In the genomic region with DNA sequence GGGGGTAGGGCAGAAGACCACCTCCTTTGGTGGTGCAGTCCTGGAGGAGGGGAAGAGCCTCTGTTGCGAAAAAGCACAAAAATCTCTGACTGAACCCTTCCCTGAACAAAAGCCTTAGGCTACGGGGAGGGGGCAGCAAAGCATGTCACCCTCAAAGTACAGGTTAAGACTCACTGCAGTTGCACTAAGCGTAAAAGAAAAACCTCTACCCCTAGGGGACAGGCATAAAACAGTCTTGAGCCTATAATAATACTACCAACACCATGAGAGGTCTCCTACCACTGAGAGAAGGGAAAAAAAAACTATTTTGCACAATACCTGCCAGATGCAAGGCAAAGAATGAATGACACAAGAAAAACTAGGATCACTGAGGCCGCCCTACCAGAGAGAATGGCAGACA, we compare ENCODE assay signal across 2 cellular contexts.
TF ChIP-seq lines count a peak whose summit lies in the region.

No MANE protein-coding gene starts in this region.

TF ChIP-seq in H1, 55 proteins besides CTCF, POLR2A, EP300 and RAD21:
- TF ChIP-seq CTBP2 (IDR thresholded peaks at IDR 0.05; ENCODE audit: borderline replicate concordance, insufficient read depth, insufficient read length, low read length) (no peak), NANOG (IDR thresholded peaks at IDR 0.05; ENCODE audit: insufficient read depth, low read depth, low read length, poor library complexity, severe bottlenecking) (no peak), RFX5 (IDR thresholded peaks at IDR 0.05; ENCODE audit: borderline replicate concordance, low read depth, low read length) (no peak)
TF ChIP-seq in H1: peak in this region for 0.

TF ChIP-seq in SK-N-SH treated with all-trans-retinoic acid at 6 μM for 48 hours, 23 proteins besides CTCF, POLR2A, EP300 and RAD21:
- no peak for TF ChIP-seq ARNTL (CRISPR knock-in tag; IDR thresholded peaks at IDR 0.05; ENCODE audit: borderline replicate concordance, low read depth)
- TF ChIP-seq CSDC2 (CRISPR knock-in tag; IDR thresholded peaks at IDR 0.05) = no peak
- TF ChIP-seq, protein P1, sequence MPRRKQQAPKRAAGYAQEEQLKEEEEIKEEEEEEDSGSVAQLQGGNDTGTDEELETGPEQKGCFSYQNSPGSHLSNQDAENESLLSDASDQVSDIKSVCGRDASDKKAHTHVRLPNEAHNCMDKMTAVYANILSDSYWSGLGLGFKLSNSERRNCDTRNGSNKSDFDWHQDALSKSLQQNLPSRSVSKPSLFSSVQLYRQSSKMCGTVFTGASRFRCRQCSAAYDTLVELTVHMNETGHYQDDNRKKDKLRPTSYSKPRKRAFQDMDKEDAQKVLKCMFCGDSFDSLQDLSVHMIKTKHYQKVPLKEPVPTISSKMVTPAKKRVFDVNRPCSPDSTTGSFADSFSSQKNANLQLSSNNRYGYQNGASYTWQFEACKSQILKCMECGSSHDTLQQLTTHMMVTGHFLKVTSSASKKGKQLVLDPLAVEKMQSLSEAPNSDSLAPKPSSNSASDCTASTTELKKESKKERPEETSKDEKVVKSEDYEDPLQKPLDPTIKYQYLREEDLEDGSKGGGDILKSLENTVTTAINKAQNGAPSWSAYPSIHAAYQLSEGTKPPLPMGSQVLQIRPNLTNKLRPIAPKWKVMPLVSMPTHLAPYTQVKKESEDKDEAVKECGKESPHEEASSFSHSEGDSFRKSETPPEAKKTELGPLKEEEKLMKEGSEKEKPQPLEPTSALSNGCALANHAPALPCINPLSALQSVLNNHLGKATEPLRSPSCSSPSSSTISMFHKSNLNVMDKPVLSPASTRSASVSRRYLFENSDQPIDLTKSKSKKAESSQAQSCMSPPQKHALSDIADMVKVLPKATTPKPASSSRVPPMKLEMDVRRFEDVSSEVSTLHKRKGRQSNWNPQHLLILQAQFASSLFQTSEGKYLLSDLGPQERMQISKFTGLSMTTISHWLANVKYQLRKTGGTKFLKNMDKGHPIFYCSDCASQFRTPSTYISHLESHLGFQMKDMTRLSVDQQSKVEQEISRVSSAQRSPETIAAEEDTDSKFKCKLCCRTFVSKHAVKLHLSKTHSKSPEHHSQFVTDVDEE (CRISPR knock-in tag; IDR thresholded peaks at IDR 0.05) = no peak
- no peak for TF ChIP-seq SNAI2 (CRISPR knock-in tag; IDR thresholded peaks at IDR 0.05)
- no peak for TF ChIP-seq TCF4 (CRISPR knock-in tag; IDR thresholded peaks at IDR 0.05; ENCODE audit: borderline replicate concordance)
- TF ChIP-seq OSR1 (CRISPR knock-in tag; IDR thresholded peaks at IDR 0.05) = no peak
- no peak for TF ChIP-seq RARB (CRISPR knock-in tag; IDR thresholded peaks at IDR 0.05)
- TF ChIP-seq ZNF70 (CRISPR knock-in tag; IDR thresholded peaks at IDR 0.05) = no peak
- no peak for TF ChIP-seq ZNF8 (CRISPR knock-in tag; IDR thresholded peaks at IDR 0.05)
- no peak for TF ChIP-seq TOX (CRISPR knock-in tag; IDR thresholded peaks at IDR 0.05; ENCODE audit: borderline replicate concordance)
- TF ChIP-seq, protein P2, sequence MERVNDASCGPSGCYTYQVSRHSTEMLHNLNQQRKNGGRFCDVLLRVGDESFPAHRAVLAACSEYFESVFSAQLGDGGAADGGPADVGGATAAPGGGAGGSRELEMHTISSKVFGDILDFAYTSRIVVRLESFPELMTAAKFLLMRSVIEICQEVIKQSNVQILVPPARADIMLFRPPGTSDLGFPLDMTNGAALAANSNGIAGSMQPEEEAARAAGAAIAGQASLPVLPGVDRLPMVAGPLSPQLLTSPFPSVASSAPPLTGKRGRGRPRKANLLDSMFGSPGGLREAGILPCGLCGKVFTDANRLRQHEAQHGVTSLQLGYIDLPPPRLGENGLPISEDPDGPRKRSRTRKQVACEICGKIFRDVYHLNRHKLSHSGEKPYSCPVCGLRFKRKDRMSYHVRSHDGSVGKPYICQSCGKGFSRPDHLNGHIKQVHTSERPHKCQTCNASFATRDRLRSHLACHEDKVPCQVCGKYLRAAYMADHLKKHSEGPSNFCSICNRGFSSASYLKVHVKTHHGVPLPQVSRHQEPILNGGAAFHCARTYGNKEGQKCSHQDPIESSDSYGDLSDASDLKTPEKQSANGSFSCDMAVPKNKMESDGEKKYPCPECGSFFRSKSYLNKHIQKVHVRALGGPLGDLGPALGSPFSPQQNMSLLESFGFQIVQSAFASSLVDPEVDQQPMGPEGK (CRISPR knock-in tag; IDR thresholded peaks at IDR 0.05; ENCODE audit: borderline replicate concordance) = no peak
- TF ChIP-seq, protein P3, sequence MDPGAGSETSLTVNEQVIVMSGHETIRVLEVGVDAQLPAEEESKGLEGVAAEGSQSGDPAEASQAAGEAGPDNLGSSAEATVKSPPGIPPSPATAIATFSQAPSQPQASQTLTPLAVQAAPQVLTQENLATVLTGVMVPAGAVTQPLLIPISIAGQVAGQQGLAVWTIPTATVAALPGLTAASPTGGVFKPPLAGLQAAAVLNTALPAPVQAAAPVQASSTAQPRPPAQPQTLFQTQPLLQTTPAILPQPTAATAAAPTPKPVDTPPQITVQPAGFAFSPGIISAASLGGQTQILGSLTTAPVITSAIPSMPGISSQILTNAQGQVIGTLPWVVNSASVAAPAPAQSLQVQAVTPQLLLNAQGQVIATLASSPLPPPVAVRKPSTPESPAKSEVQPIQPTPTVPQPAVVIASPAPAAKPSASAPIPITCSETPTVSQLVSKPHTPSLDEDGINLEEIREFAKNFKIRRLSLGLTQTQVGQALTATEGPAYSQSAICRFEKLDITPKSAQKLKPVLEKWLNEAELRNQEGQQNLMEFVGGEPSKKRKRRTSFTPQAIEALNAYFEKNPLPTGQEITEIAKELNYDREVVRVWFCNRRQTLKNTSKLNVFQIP (CRISPR knock-in tag; IDR thresholded peaks at IDR 0.05; ENCODE audit: borderline replicate concordance, low read depth) = no peak
- no peak for TF ChIP-seq PPARA (CRISPR knock-in tag; IDR thresholded peaks at IDR 0.05; ENCODE audit: borderline replicate concordance)
- no peak for TF ChIP-seq BACH2 (CRISPR knock-in tag; IDR thresholded peaks at IDR 0.05; ENCODE audit: borderline replicate concordance)
- TF ChIP-seq GLIS3 (CRISPR knock-in tag; IDR thresholded peaks at IDR 0.05) = no peak
- TF ChIP-seq ISL1 (CRISPR knock-in tag; IDR thresholded peaks at IDR 0.05) = no peak
- TF ChIP-seq ZFP3 (CRISPR knock-in tag; IDR thresholded peaks at IDR 0.05) = no peak
- TF ChIP-seq ZFP30 (CRISPR knock-in tag; IDR thresholded peaks at IDR 0.05) = no peak
